8 cellular contexts compared by ENCODE assay signal in genomic region chr10:79244841-79245504, GRCh38.
DNase-seq lines count a peak whose midpoint lies in the region; ATAC-seq and TF ChIP-seq lines count a peak whose summit lies in the region.

No MANE protein-coding gene starts in this region.

- no peaks in the 10 kb centered on the region for H3K9me2 ChIP-seq in hepatocyte (replicated peaks; ENCODE audit: insufficient read depth)

- peak overlapping the region; percentile 98 for H3K27ac Mint-ChIP-seq in activated B cell treated with CpG ODN at 0.5 μM for 24 hours
- H3K27ac Mint-ChIP-seq in naive thymus-derived CD4-positive, alpha-beta T cell = peak overlapping the region; percentile 57 to 94 (median 75)

- no peaks in the 10 kb centered on the region for H3K9me3 Mint-ChIP-seq in activated B cell treated with CpG ODN at 0.5 μM for 24 hours
- no peaks in the 10 kb centered on the region for H3K9me3 Mint-ChIP-seq in naive thymus-derived CD4-positive, alpha-beta T cell

- H3K36me3 Mint-ChIP-seq in activated B cell treated with CpG ODN at 0.5 μM for 24 hours (ENCODE audit: low read depth) = peaks cover 5% of the 10 kb centered on the region
- H3K36me3 Mint-ChIP-seq in naive thymus-derived CD4-positive, alpha-beta T cell = peaks cover 0 to 3% (median 0%) of the 10 kb centered on the region in 5 donors

- H3K36me3 ChIP-seq in heart right ventricle = peaks cover 0 to 4% (median 0%) of the 10 kb centered on the region in 9 donors
- no peaks in the 10 kb centered on the region for H3K36me3 ChIP-seq in naive thymus-derived CD4-positive, alpha-beta T cell (ENCODE audit: control insufficient read depth in 2 of 3, insufficient read depth in 3 of 3, low read length in 3 of 3)
- no peaks in the 10 kb centered on the region for H3K36me3 ChIP-seq in hepatocyte (replicated peaks; ENCODE audit: insufficient read depth, low read depth)

- CTCF ChIA-PET in activated B cell treated with CpG ODN at 0.5 μM for 24 hours (lab: Charles Lee) = interaction anchor here (1.2 to 1.3 kb wide), 2 partner anchors 9 to 42 kb away, joined by 3 to 5 read pairs; no protein-coding TSS in a partner anchor
- CTCF ChIA-PET in naive thymus-derived CD4-positive, alpha-beta T cell (lab: Charles Lee) = no interaction called here

- intact Hi-C loops in heart right ventricle (cut with DNase I) = loop anchor here in 1 of 10 donors (10.0 kb wide), 1 partner anchor 100 kb away; the partner anchor contains the start of gene PPIF
- intact Hi-C loops in Right ventricle myocardium superior (cut with DNase I) = no loop called here
- intact Hi-C loops in activated B cell treated with CpG ODN at 0.5 μM for 24 hours (cut with micrococcal nuclease) = loop anchor here (1.0 to 10.0 kb wide), 5 partner anchors 102 to 1370 kb away; partner anchors contain the start of genes PPIF and TSPAN14
- intact Hi-C loops in naive thymus-derived CD4-positive, alpha-beta T cell (cut with micrococcal nuclease) = loop anchor here (1.0 to 5.0 kb wide), 7 partner anchors 78 to 1212 kb away; partner anchors contain the start of genes PPIF (in 1 of the 2), RPS24 (in 1 of the 2) and ZCCHC24 (in 1 of the 2)

- WGBS in heart right ventricle, 2 donors = 61 to 63% methylated on average over 15 of the region's 15 CpGs
- 94% methylated on average over 15 of the region's 15 CpGs for WGBS in hepatocyte (ENCODE audit: low lambda C conversion rate, missing lambda C conversion rate)

- H3K4me1 ChIP-seq in heart right ventricle = peaks cover 66 to 93% (median 88%) of the 10 kb centered on the region in 9 donors
- H3K4me1 ChIP-seq in naive thymus-derived CD4-positive, alpha-beta T cell (ENCODE audit: control insufficient read depth in 2 of 2, insufficient read depth in 2 of 2, low read length in 2 of 2) = peaks cover 27 to 60% of the 10 kb centered on the region in 2 donors
- H3K4me1 ChIP-seq in hepatocyte (ENCODE audit: insufficient read depth) = peaks cover 19% of the 10 kb centered on the region

- POLR2A ChIA-PET in activated B cell treated with CpG ODN at 0.5 μM for 24 hours (lab: Charles Lee) = interaction anchor here (0.6 to 12.4 kb wide), 10 partner anchors 16 to 200 kb away, joined by 3 to 350 read pairs (median 6); partner anchors contain the start of gene PPIF
- POLR2A ChIA-PET in naive thymus-derived CD4-positive, alpha-beta T cell (lab: Charles Lee) = interaction anchor here (1.0 kb wide), 1 partner anchor 87 kb away, joined by 3 read pairs; no protein-coding TSS in a partner anchor

- peak overlapping the region; percentile 87 for H3K4me3 Mint-ChIP-seq in activated B cell treated with CpG ODN at 0.5 μM for 24 hours
- peak overlapping the region; percentile 68 to 89 (median 82) for H3K4me3 Mint-ChIP-seq in naive thymus-derived CD4-positive, alpha-beta T cell

- H3K4me2 ChIP-seq in hepatocyte = no peak overlapping the region

- H3K27ac ChIP-seq in heart right ventricle = peak overlapping the region; percentile 69 to 95 (median 88)
- H3K27ac ChIP-seq in naive thymus-derived CD4-positive, alpha-beta T cell (ENCODE audit: low read depth, low read length) = no peak overlapping the region
- H3K27ac ChIP-seq in hepatocyte = no peak overlapping the region

- H3K9me3 ChIP-seq in heart right ventricle = no peaks in the 10 kb centered on the region
- H3K9me3 ChIP-seq in naive thymus-derived CD4-positive, alpha-beta T cell (ENCODE audit: control insufficient read depth in 2 of 3, low read length in 3 of 3) = no peaks in the 10 kb centered on the region
- H3K9me3 ChIP-seq in hepatocyte (ENCODE audit: low read depth) = no peaks in the 10 kb centered on the region

- peaks cover 79% of the 10 kb centered on the region for H3K4me1 Mint-ChIP-seq in activated B cell treated with CpG ODN at 0.5 μM for 24 hours
- peaks cover 47 to 72% (median 52%) of the 10 kb centered on the region in 7 donors for H3K4me1 Mint-ChIP-seq in naive thymus-derived CD4-positive, alpha-beta T cell

- H2AFZ ChIP-seq in hepatocyte = no peak overlapping the region

- TF ChIP-seq CTCF in heart right ventricle (IDR thresholded peaks at IDR 0.05) (no peak), activated B cell treated with CpG ODN at 0.5 μM for 24 hours (IDR thresholded peaks at IDR 0.05) (no peak), hepatocyte (IDR thresholded peaks at IDR 0.05; ENCODE audit: poor library complexity) (no peak)

- DNase-seq in heart right ventricle (peak in 1 of 2 donors; percentile 10), Right ventricle myocardium superior (no peak), activated B cell treated with CpG ODN at 0.5 μM for 24 hours (peak; percentile 52), NCI-H1417 (lab: John Stamatoyannopoulos, UW) (no peak), hepatocyte (ENCODE audit: low spot score) (no peak)
- DNase-seq in naive thymus-derived CD4-positive, alpha-beta T cell = peak in 5 of 9 donors; percentile 15 to 36 (median 27)
- no peak for DNase-seq in activated CD4-positive, CD25-positive, alpha-beta regulatory T cell (lab: John Stamatoyannopoulos, UW)

- H3K27me3 ChIP-seq in heart right ventricle (no peaks in the 10 kb centered on the region), hepatocyte (no peaks in the 10 kb centered on the region)
- no peaks in the 10 kb centered on the region for H3K27me3 ChIP-seq in naive thymus-derived CD4-positive, alpha-beta T cell (ENCODE audit: control insufficient read depth in 2 of 2, insufficient read depth in 2 of 2, low read length in 2 of 2)

- no peaks in the 10 kb centered on the region for H3K27me3 Mint-ChIP-seq in activated B cell treated with CpG ODN at 0.5 μM for 24 hours
- no peaks in the 10 kb centered on the region for H3K27me3 Mint-ChIP-seq in naive thymus-derived CD4-positive, alpha-beta T cell

- ATAC-seq in heart right ventricle = peak in 1 of 8 donors; percentile 1
- no peak for ATAC-seq in Right ventricle myocardium superior (ENCODE audit: poor library complexity)
- peak; percentile 20 for ATAC-seq in HG03045 (IDR thresholded peaks at IDR 0.05; ENCODE audit: unreplicated experiment)
- ATAC-seq in activated B cell treated with CpG ODN at 0.5 μM for 24 hours (ENCODE audit: low read depth) = peak; percentile 30
- ATAC-seq in naive thymus-derived CD4-positive, alpha-beta T cell = peak; percentile 30

- peaks cover 97% of the 10 kb centered on the region for H4K20me1 ChIP-seq in hepatocyte (ENCODE audit: insufficient read depth, poor library complexity, severe bottlenecking)

- peaks cover 81% of the 10 kb centered on the region for H3K79me2 ChIP-seq in hepatocyte

- H3K4me3 ChIP-seq in heart right ventricle (peak overlapping the region in 6 of 10 donors; percentile 53 to 70 (median 64)), hepatocyte (no peak overlapping the region)
- H3K4me3 ChIP-seq in naive thymus-derived CD4-positive, alpha-beta T cell (ENCODE audit: low read length) = peak overlapping the region; percentile 51

Comparison
In these comparisons a context has a peak if more than half of its experiments do, and no peak if none do; other contexts are left out.
1. DNase-seq: peak in activated B cell treated with CpG ODN at 0.5 μM for 24 hours (single experiment) and naive thymus-derived CD4-positive, alpha-beta T cell (5 of 9); none in Right ventricle myocardium superior (single experiment), NCI-H1417 (0 of 3), hepatocyte (single experiment) and activated CD4-positive, CD25-positive, alpha-beta regulatory T cell (0 of 4).
2. H3K27ac ChIP-seq: peak in heart right ventricle (10 of 10); none in naive thymus-derived CD4-positive, alpha-beta T cell (single experiment) and hepatocyte (single experiment).